ENCODE assay signal across 8 cellular contexts in genomic region chr5:157266286-157267007, GRCh38. TPM values are rescaled to one million over a fixed set of nuclear protein-coding genes. Genes with fewer than 3 reads are reported as not detected.
DNase-seq lines count a peak whose midpoint lies in the region; ATAC-seq, FAIRE-seq and TF ChIP-seq lines count a peak whose summit lies in the region.

No MANE protein-coding gene starts in this region.

- no peak for TF ChIP-seq CTCF in ascending aorta (IDR thresholded peaks at IDR 0.05)

- peak; percentile 82 for DNase-seq in activated effector memory CD4-positive, alpha-beta T cell treated with anti-CD3 and anti-CD28 coated beads, Interleukin-2, amount 50 U/mL, for 16 hours
- no peak for DNase-seq in activated effector memory CD4-positive, alpha-beta T cell treated with Interleukin-2 at 50 U/mL for 16 hours
- DNase-seq in NCI-H748 treated with DMSO at 0.1 percent for 48 hours (lab: John Stamatoyannopoulos, UW) (peak; percentile 14), ascending aorta (ENCODE audit: low spot score in 2 of 2) (no peak), H54 (ENCODE audit: insufficient read length, low spot score) (no peak)
- peak; percentile 70 for DNase-seq in stimulated activated CD4-positive, alpha-beta T cell treated with anti-CD3 and anti-CD28 coated beads, Interleukin-15, amount 100 ng/mL, for 24 hours

- H3K9ac ChIP-seq in iPS-18a (ENCODE audit: low read length): peak overlapping the region; percentile 48

- peak; percentile 43 for ATAC-seq in HG02870 (IDR thresholded peaks at IDR 0.05; ENCODE audit: unreplicated experiment)

- no peaks in the 10 kb centered on the region for H3K36me3 ChIP-seq in ascending aorta
- H3K36me3 ChIP-seq in iPS-18a (ENCODE audit: control insufficient read depth, low read depth, low read length): no peaks in the 10 kb centered on the region

- FAIRE-seq in H54 (lab: Jason Lieb, UNC): no peak

- H3K27me3 ChIP-seq in ascending aorta: no peaks in the 10 kb centered on the region
- no peaks in the 10 kb centered on the region for H3K27me3 ChIP-seq in iPS-18a (ENCODE audit: control insufficient read depth, insufficient read depth, low read length)

- H3K9me3 ChIP-seq in ascending aorta (no peaks in the 10 kb centered on the region), iPS-18a (ENCODE audit: control insufficient read depth, low read depth, low read length) (no peaks in the 10 kb centered on the region)

- H3K27ac ChIP-seq in ascending aorta (no peak overlapping the region), iPS-18a (ENCODE audit: low read length) (no peak overlapping the region)

- H3K4me1 ChIP-seq in ascending aorta (peaks cover 0 to 8% of the 10 kb centered on the region in 2 donors), iPS-18a (ENCODE audit: control insufficient read depth, low read depth, low read length) (peaks cover 23% of the 10 kb centered on the region)

- intact Hi-C loops in ascending aorta (cut with DNase I): loop anchor here (5.0 kb wide), 2 partner anchors 119 to 466 kb away; partner anchors contain the start of gene THG1L

- TF ChIP-seq POLR2A in H54 (IDR thresholded peaks at IDR 0.05; ENCODE audit: low read depth, low read length): no peak

- H3K4me3 ChIP-seq in ascending aorta: peak overlapping the region; percentile 86 to 88
- H3K4me3 ChIP-seq in iPS-18a (ENCODE audit: low read length): peak overlapping the region; percentile 62

RNA-seq across cellular contexts. Expression of gene CYFIP2, which starts 0.5 kb away (rescaled TPM):
- total RNA-seq in ascending aorta: 78.1 TPM

Comparison
In these comparisons a context has a peak if more than half of its experiments do, and no peak if none do; other contexts are left out.
1. DNase-seq: peak in activated effector memory CD4-positive, alpha-beta T cell treated with anti-CD3 and anti-CD28 coated beads, Interleukin-2, amount 50 U/mL, for 16 hours (single experiment), NCI-H748 treated with DMSO at 0.1 percent for 48 hours (single experiment) and stimulated activated CD4-positive, alpha-beta T cell treated with anti-CD3 and anti-CD28 coated beads, Interleukin-15, amount 100 ng/mL, for 24 hours (single experiment); none in activated effector memory CD4-positive, alpha-beta T cell treated with Interleukin-2 at 50 U/mL for 16 hours (single experiment), ascending aorta (0 of 2) and H54 (single experiment).